ENCODE assay signal across 18 cellular contexts in the genomic region with DNA sequence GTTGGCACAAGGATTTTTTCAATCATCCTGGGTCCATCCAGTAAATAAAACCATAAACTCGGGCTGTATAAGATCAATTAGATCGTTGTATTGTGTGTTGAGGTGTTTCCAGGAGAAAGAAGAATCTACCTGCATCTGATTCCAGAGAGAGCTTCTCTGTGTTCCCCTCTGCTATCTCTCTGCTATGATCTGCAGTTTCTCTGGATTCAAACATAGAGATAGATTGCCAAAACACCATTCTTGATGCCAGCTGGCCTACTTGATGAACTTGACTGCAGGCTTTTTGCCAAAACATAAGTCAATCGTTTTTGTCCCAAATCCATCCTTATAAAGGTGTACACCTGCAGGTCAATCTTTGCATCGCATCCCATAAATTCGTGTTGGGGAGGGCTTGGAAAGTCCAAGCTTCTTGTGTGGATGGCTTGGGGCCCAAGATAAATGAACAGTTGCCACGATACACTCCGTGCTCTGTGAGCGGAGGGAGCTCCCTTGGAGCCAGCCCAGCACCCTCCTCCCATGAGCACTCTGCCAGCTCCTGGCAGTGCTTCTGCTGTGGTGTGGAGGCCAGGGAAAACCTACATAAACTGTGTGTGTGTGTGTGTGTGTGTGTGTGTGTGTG. TPM values are rescaled to one million over a fixed set of nuclear protein-coding genes. Genes with fewer than 3 reads are reported as not detected.
DNase-seq lines count a peak whose midpoint lies in the region; ATAC-seq and TF ChIP-seq lines count a peak whose summit lies in the region.
"Had no signal": no experiment of that assay in that cellular context is flagged by ENCODE, and none has a peak within 500 bp of the region (broad histone marks: within the 10 kb centered on the region; RNA-seq: fewer than 3 reads in every experiment).

No MANE protein-coding gene starts in this region.

- no peak for TF ChIP-seq EP300 in esophagus muscularis mucosa (IDR thresholded peaks at IDR 0.05)

- TF ChIP-seq CTCF in esophagus muscularis mucosa (IDR thresholded peaks at IDR 0.05) (peak in 1 of 3 experiments; percentile 11), mesothelial cell of epicardium (IDR thresholded peaks at IDR 0.05; ENCODE audit: unreplicated experiment) (peak; percentile 28), thoracic aorta (IDR thresholded peaks at IDR 0.05) (no peak)

- peak; percentile 89 for DNase-seq in NCI-H446 treated with DMSO at 0.1 percent for 48 hours (lab: John Stamatoyannopoulos, UW)
- no peak for DNase-seq in esophagus muscularis mucosa (ENCODE audit: extremely low spot score)
- DNase-seq in mesothelial cell of epicardium (ENCODE audit: low spot score in 2 of 2, unreplicated experiment in 2 of 2) = no peak
- DNase-seq in thoracic aorta (ENCODE audit: low spot score) = no peak
- no peak for DNase-seq in OCI-M1 (lab: John Stamatoyannopoulos, UW)
- DNase-seq in stimulated activated naive CD8-positive, alpha-beta T cell treated with anti-CD3 and anti-CD28 coated beads, Interleukin-15, Interleukin-2, amounts not matched to agents 100 U/mL and 50 U/mL, for 24 hours = no peak
- DNase-seq: activated CD8-positive, alpha-beta memory T cell treated with anti-CD3 and anti-CD28 coated beads for 24 hours; CD8-positive, alpha-beta T cell; mammary epithelial cell; T1000 had no signal

- peaks cover 3% of the 10 kb centered on the region for H3K27me3 Mint-ChIP-seq in mesothelial cell of epicardium (ENCODE audit: low read depth)
- H3K27me3 Mint-ChIP-seq: activated naive CD4-positive, alpha-beta T cell treated with anti-CD3 and anti-CD28 coated beads, Interleukin-2, amount 50 U/mL, for 24 hours had no signal

- no peaks in the 10 kb centered on the region for H3K36me3 ChIP-seq in esophagus muscularis mucosa
- no peaks in the 10 kb centered on the region for H3K36me3 ChIP-seq in thoracic aorta

- WGBS in esophagus muscularis mucosa = 34% methylated on average over 8 of the region's 8 CpGs

- no peak overlapping the region for H3K4me3 ChIP-seq in esophagus muscularis mucosa
- no peak overlapping the region for H3K4me3 ChIP-seq in thoracic aorta

- no peaks in the 10 kb centered on the region for H3K36me3 Mint-ChIP-seq in mesothelial cell of epicardium
- H3K36me3 Mint-ChIP-seq: CD8-positive, alpha-beta T cell had no signal

- intact Hi-C loops in esophagus muscularis mucosa (cut with DNase I) = no loop called here

- ATAC-seq in thoracic aorta (ENCODE audit: insufficient number of reproducible peaks, low FRiP score, low read depth) (peak; percentile 17), HG03342 (IDR thresholded peaks at IDR 0.05; ENCODE audit: unreplicated experiment) (no peak), GM21825 (IDR thresholded peaks at IDR 0.05; ENCODE audit: unreplicated experiment) (no peak)
- ATAC-seq in stimulated activated naive CD8-positive, alpha-beta T cell treated with anti-CD3 and anti-CD28 coated beads, Interleukin-15, Interleukin-2, amounts not matched to agents 100 U/mL and 50 U/mL, for 24 hours = no peak
- ATAC-seq: CD8-positive, alpha-beta T cell had no signal

- H3K9me3 ChIP-seq in esophagus muscularis mucosa = no peaks in the 10 kb centered on the region
- H3K9me3 ChIP-seq in thoracic aorta = no peaks in the 10 kb centered on the region

- H3K27me3 ChIP-seq in esophagus muscularis mucosa = peaks cover 0 to 3% (median 0%) of the 10 kb centered on the region in 4 donors
- peaks cover 5% of the 10 kb centered on the region for H3K27me3 ChIP-seq in thoracic aorta (replicated peaks; ENCODE audit: insufficient read depth)

- peaks cover 3 to 23% (median 15%) of the 10 kb centered on the region in 4 donors for H3K4me1 ChIP-seq in esophagus muscularis mucosa
- H3K4me1 ChIP-seq in thoracic aorta (ENCODE audit: control insufficient read depth in 1 of 2, low read depth in 2 of 2) = peaks cover 3 to 13% of the 10 kb centered on the region in 2 donors

- no peak overlapping the region for H3K4me3 Mint-ChIP-seq in mesothelial cell of epicardium
- H3K4me3 Mint-ChIP-seq: activated naive CD4-positive, alpha-beta T cell treated with anti-CD3 and anti-CD28 coated beads, Interleukin-2, amount 50 U/mL, for 24 hours; CD8-positive, alpha-beta T cell; dendritic cell treated with granulocyte-macrophage colony-stimulating factor and Interleukin-4, amounts not matched to agents 40 ng/mL and 50 ng/mL, for 4 days had no signal

- peaks cover 11% of the 10 kb centered on the region for H3K9me3 Mint-ChIP-seq in mesothelial cell of epicardium
- H3K9me3 Mint-ChIP-seq: CD8-positive, alpha-beta T cell had no signal

- no peak for TF ChIP-seq POLR2A in esophagus muscularis mucosa (IDR thresholded peaks at IDR 0.05; ENCODE audit: low read depth)

- H3K27ac Mint-ChIP-seq in mesothelial cell of epicardium = no peak overlapping the region
- H3K27ac Mint-ChIP-seq: activated naive CD4-positive, alpha-beta T cell treated with anti-CD3 and anti-CD28 coated beads, Interleukin-2, amount 50 U/mL, for 24 hours; CD8-positive, alpha-beta T cell; dendritic cell treated with granulocyte-macrophage colony-stimulating factor and Interleukin-4, amounts not matched to agents 40 ng/mL and 50 ng/mL, for 4 days had no signal

- no peaks in the 10 kb centered on the region for H3K4me1 Mint-ChIP-seq in mesothelial cell of epicardium

- H3K27ac ChIP-seq in esophagus muscularis mucosa (replicated peaks in 1 of 4) = peak overlapping the region; percentile 24 to 47 (median 34)
- no peak overlapping the region for H3K27ac ChIP-seq in thoracic aorta
- H3K27ac ChIP-seq: RWPE1 had no signal

RNA-seq across cellular contexts. Expression of gene CERS3, which starts 2.7 kb away (rescaled TPM):
- total RNA-seq in esophagus muscularis mucosa (under 1 TPM in 1 of 4 donors, not detected in 3; 0.11 TPM), mesothelial cell of epicardium (0.23 to 0.69 TPM in 2 of 3 replicates, not detected in the other), thoracic aorta (not detected)
- total RNA-seq: LHCN-M2, NCI-H460, pulmonary artery endothelial cell had no signal

Comparison
In these comparisons a context has a peak if more than half of its experiments do, and no peak if none do; other contexts are left out.
1. H3K27ac ChIP-seq: peak in esophagus muscularis mucosa (4 of 4); none in thoracic aorta (0 of 2).